ENCODE assay signal across 7 cellular contexts in the genomic region with DNA sequence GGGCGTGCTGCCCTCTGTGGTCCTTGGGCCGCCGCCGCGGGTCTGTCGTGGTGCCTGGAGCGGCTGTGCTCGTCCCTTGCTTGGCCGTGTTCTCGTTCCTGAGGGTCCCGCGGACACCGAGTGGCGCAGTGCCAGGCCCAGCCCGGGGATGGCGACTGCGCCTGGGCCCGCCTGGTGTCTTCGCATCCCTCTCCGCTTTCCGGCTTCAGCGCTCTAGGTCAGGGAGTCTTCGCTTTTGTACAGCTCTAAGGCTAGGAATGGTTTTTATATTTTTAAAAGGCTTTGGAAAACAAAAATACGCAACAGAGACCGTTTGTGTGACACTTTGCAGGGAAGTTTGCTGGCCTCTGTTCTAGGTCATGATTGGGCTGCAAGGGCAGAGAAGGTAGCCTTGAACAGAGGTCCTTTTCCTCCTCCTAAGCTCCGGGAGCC. TPM values are rescaled to one million over a fixed set of nuclear protein-coding genes. Genes with fewer than 3 reads are reported as not detected.
DNase-seq lines count a peak whose midpoint lies in the region; ATAC-seq, FAIRE-seq and TF ChIP-seq lines count a peak whose summit lies in the region.

No MANE protein-coding gene starts in this region.

- TF ChIP-seq CTCF in GM06990 (IDR thresholded peaks at IDR 0.05; ENCODE audit: insufficient read depth, low read length, poor library complexity, severe bottlenecking), result no peak

- DNase-seq in GM06990 (ENCODE audit: extremely low read depth, insufficient read length) (peak; percentile 52), HT1080 (ENCODE audit: low read depth) (peak; percentile 8), glomerular visceral epithelial cell (ENCODE audit: extremely low spot score) (peak; percentile 45), nucleus accumbens (lab: John Stamatoyannopoulos, UW) (peak in 35 of 56 donors; percentile 11 to 88 (median 53)), RCC 7860 (ENCODE audit: low spot score) (no peak)
- peak; percentile 36 to 42 for DNase-seq in activated CD4-positive, alpha-beta T cell treated with anti-CD3 and anti-CD28 coated beads, Interleukin-2, amount 50 U/mL, for 48 hours

- peaks cover 3% of the 10 kb centered on the region for H3K36me3 ChIP-seq in GM06990 (ENCODE audit: control insufficient read depth, insufficient read depth, low read length)

- FAIRE-seq in RCC 7860 (lab: Jason Lieb, UNC), result no peak

- H3K4me3 ChIP-seq in GM06990 (replicated peaks; ENCODE audit: low read depth, low read length), result peak overlapping the region; percentile 80

- H3K27me3 ChIP-seq in GM06990 (replicated peaks; ENCODE audit: control insufficient read depth, insufficient read depth, low read length), result no peaks in the 10 kb centered on the region

- ATAC-seq in GM21515 (IDR thresholded peaks at IDR 0.05; ENCODE audit: unreplicated experiment), result peak; percentile 29

RNA-seq across cellular contexts. Expression of gene SOD1, which starts 0.7 kb away (rescaled TPM):
- total RNA-seq in HT1080 (2014; rRNA removed; shearing (Covaris generic)), result 205 and 240 TPM in 2 replicates
- polyA plus RNA-seq in HT1080 (2015; cell fraction: cytosol; rRNA removed), result 289 and 301 TPM in 2 replicates
- polyA plus RNA-seq in HT1080 (2015; cell fraction: nucleus; rRNA removed), result 137 and 141 TPM in 2 replicates
